Comparison of ENCODE assay signal across 27 cellular contexts in the genomic region with DNA sequence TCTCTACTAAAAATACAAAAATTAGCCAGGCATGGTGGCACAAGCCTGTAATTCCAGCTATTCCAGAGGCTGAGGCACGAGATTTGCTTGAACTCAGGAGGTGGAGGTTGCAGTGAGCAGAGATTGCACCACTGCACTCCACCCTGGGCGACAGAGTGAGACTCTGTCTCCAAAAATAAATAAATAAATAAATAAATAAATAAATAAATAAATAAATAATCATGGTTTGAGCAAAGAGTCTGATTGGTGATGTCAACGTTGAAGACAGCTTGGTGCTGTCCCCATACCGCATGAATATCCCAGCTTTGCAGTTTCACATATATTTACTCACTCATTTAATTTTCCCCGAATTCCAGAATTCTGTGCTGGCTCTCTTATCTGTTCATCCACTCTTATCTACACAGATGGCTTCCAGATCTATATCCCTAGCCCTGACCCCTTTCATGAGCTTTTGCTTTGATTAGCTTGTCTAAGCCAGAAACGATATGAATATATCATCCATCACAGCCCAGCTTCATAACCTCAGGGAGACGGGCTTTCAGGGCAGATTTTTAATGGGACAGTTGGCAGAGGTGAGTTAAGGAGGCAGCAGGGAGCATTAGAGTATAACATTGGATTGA.
"Had no signal": no experiment of that assay in that cellular context is flagged by ENCODE, and none has a peak within 500 bp of the region (broad histone marks: within the 10 kb centered on the region; RNA-seq: fewer than 3 reads in every experiment).

No MANE protein-coding gene starts in this region.

- FAIRE-seq: colon, endometrium, keratinocyte had no signal

- DNase-seq: dermis blood vessel endothelial cell; dorsolateral prefrontal cortex; effector CD4-positive, alpha-beta T cell; effector memory CD4-positive, alpha-beta T cell; erythroblast; esophagus squamous epithelium; foreskin fibroblast; foreskin melanocyte; gastrocnemius medialis; heart left ventricle; hypothalamus; immature natural killer cell; left cardiac atrium; left lung; left ventricle myocardium superior; lower lobe of right lung; mesenchymal stem cell; mucosa of descending colon; naive B cell; naive thymus-derived CD8-positive, alpha-beta T cell had no signal

- H3K4me1 ChIP-seq: esophagus squamous epithelium, gastrocnemius medialis, heart left ventricle, left lung, lower lobe of right lung had no signal

- H3K27ac ChIP-seq: coronary artery, dorsolateral prefrontal cortex, epithelial cell of prostate, esophagus squamous epithelium, gastrocnemius medialis, heart left ventricle, hepatocyte, left lung, lower lobe of right lung had no signal

- H3K4me2 ChIP-seq: hepatocyte had no signal

- H3K9me3 ChIP-seq: esophagus squamous epithelium, gastrocnemius medialis, heart left ventricle, left lung, lower lobe of right lung, mucosa of descending colon had no signal

- ATAC-seq: esophagus mucosa; gastrocnemius medialis; heart left ventricle; left cardiac atrium; left lung; left ventricle myocardium superior; lower lobe of right lung; mucosa of descending colon; naive thymus-derived CD8-positive, alpha-beta T cell had no signal

- H3K36me3 ChIP-seq: esophagus squamous epithelium, gastrocnemius medialis, heart left ventricle, left lung, lower lobe of right lung had no signal

- H3K27me3 ChIP-seq: hepatocyte had no signal

- H3K4me3 ChIP-seq: coronary artery, dorsolateral prefrontal cortex, esophagus squamous epithelium, gastrocnemius medialis, heart left ventricle, hepatocyte, left lung, lower lobe of right lung, mucosa of descending colon had no signal
